ENCODE assay signal across 39 cellular contexts in the genomic region with DNA sequence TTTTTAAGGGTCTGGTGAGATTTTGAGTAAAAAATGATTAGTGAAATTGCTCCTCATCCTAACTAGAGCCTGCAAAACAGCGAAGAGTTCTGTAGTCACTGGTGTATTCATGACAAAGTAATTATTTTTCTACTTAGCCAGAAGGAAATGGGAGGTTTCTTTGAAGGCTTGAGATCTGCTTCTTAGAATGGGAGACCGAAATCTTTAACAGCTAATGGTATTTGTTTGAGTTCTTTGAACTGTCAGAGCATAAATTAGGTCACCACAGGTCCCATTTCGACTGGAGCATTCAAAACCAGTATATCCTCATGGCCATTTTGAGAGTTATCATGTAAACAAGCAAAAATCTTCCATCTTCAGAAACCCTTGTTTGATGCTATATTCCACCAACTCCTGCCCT.
"Had no signal": no experiment of that assay in that cellular context is flagged by ENCODE, and none has a peak within 500 bp of the region (broad histone marks: within the 10 kb centered on the region; RNA-seq: fewer than 3 reads in every experiment).

No MANE protein-coding gene starts in this region.

- H3K27ac Mint-ChIP-seq: activated naive CD4-positive, alpha-beta T cell treated with anti-CD3 and anti-CD28 coated beads for 36 hours; activated naive CD4-positive, alpha-beta T cell treated with anti-CD3 and anti-CD28 coated beads, Interleukin-2, amount 10 ng/mL, durations not matched to agents 7 days and 5 days; activated naive CD4-positive, alpha-beta T cell treated with anti-CD3 and anti-CD28 coated beads, Interleukin-2, amount 50 U/mL, for 24 hours; activated naive CD4-positive, alpha-beta T cell treated with anti-CD3 and anti-CD28 coated beads, Interleukin-2, amount 50 U/mL, for 72 hours; activated naive CD8-positive, alpha-beta T cell; activated naive CD8-positive, alpha-beta T cell treated with anti-CD3 and anti-CD28 coated beads, Interleukin-2, amount 50 U/mL, for 24 hours; activated T-cell treated with anti-CD3 and anti-CD28 coated beads, Interleukin-2, amount 50 U/mL, for 24 hours; activated T-cell treated with anti-CD3 and anti-CD28 coated beads, Interleukin-2, amount 50 U/mL, for 72 hours; activated T-helper 1 cell treated with anti-CD3 and anti-CD28 coated beads, Interleukin-12 subunit alpha, Interleukin-12 subunit beta, Interleukin-2, Interleukin-4 antibody, amounts not matched to agents 30 ng/mL and 10 ng/mL and 1 ng/mL, durations not matched to agents 14 hours and 24 hours and 36 hours; activated T-helper 17 cell treated with anti-CD3 and anti-CD28 coated beads, Interleukin-2, amount 50 U/mL, for 72 hours; activated T-helper 2 cell treated with anti-CD3 and anti-CD28 coated beads, Interferon-gamma antibody, Interleukin-2, Interleukin-4, amounts not matched to agents 10 μg/mL and 5 μg/mL and 100 μg/mL, durations not matched to agents 14 hours and 24 hours and 36 hours had no signal

- ATAC-seq: activated naive CD4-positive, alpha-beta T cell treated with anti-CD3 and anti-CD28 coated beads, Interleukin-2, amount 50 U/mL, for 72 hours; activated naive CD8-positive, alpha-beta T cell treated with anti-CD3 and anti-CD28 coated beads, Interleukin-2, amount 50 U/mL, for 24 hours; activated T-cell treated with anti-CD3 and anti-CD28 coated beads, Interleukin-2, amount 50 U/mL, for 4 hours; activated T-cell treated with anti-CD3 and anti-CD28 coated beads, Interleukin-2, amount 50 U/mL, for 72 hours; activated T-helper 17 cell treated with anti-CD3 and anti-CD28 coated beads, Interleukin-2, amount 50 U/mL, for 72 hours; body of pancreas had no signal

- H3K4me3 ChIP-seq: adrenal gland, ascending aorta, body of pancreas, breast epithelium, cardiac muscle cell had no signal

- H3K27ac ChIP-seq: adrenal gland, ascending aorta, body of pancreas, brain microvascular endothelial cell, breast epithelium, cardiac muscle cell had no signal

- H3K4me3 Mint-ChIP-seq: activated naive CD4-positive, alpha-beta T cell treated with anti-CD3 and anti-CD28 coated beads for 36 hours; activated naive CD4-positive, alpha-beta T cell treated with anti-CD3 and anti-CD28 coated beads, Interleukin-2, amount 10 ng/mL, durations not matched to agents 7 days and 5 days; activated naive CD4-positive, alpha-beta T cell treated with anti-CD3 and anti-CD28 coated beads, Interleukin-2, amount 50 U/mL, for 24 hours; activated naive CD8-positive, alpha-beta T cell; activated naive CD8-positive, alpha-beta T cell treated with anti-CD3 and anti-CD28 coated beads, Interleukin-2, amount 50 U/mL, for 24 hours; activated T-cell treated with anti-CD3 and anti-CD28 coated beads, Interleukin-2, amount 50 U/mL, for 24 hours; activated T-cell treated with anti-CD3 and anti-CD28 coated beads, Interleukin-2, amount 50 U/mL, for 4 hours; activated T-cell treated with anti-CD3 and anti-CD28 coated beads, Interleukin-2, amount 50 U/mL, for 72 hours; activated T-helper 1 cell treated with anti-CD3 and anti-CD28 coated beads, Interleukin-12 subunit alpha, Interleukin-12 subunit beta, Interleukin-2, Interleukin-4 antibody, amounts not matched to agents 30 ng/mL and 10 ng/mL and 1 ng/mL, durations not matched to agents 14 hours and 24 hours and 36 hours; activated T-helper 17 cell treated with anti-CD3 and anti-CD28 coated beads, Interleukin-2, amount 50 U/mL, for 72 hours; central memory CD8-positive, alpha-beta T cell had no signal

- H3K27me3 ChIP-seq: adrenal gland, ascending aorta, body of pancreas, brain microvascular endothelial cell, breast epithelium, cardiac muscle cell had no signal

- H3K4me1 ChIP-seq: adrenal gland, ascending aorta, body of pancreas, breast epithelium had no signal

- H3K4me1 Mint-ChIP-seq: activated naive CD4-positive, alpha-beta T cell treated with anti-CD3 and anti-CD28 coated beads, Interleukin-2, amount 10 ng/mL, durations not matched to agents 7 days and 5 days; activated naive CD4-positive, alpha-beta T cell treated with anti-CD3 and anti-CD28 coated beads, Interleukin-2, amount 50 U/mL, for 24 hours; activated naive CD8-positive, alpha-beta T cell treated with anti-CD3 and anti-CD28 coated beads, Interleukin-2, amount 50 U/mL, for 24 hours; activated T-helper 17 cell treated with anti-CD3 and anti-CD28 coated beads, Interleukin-2, amount 50 U/mL, for 72 hours; brain; central memory CD8-positive, alpha-beta T cell had no signal

- H3K27me3 Mint-ChIP-seq: activated T-cell treated with anti-CD3 and anti-CD28 coated beads, Interleukin-2, amount 50 U/mL, for 24 hours had no signal

- FAIRE-seq: astrocyte, bronchial epithelial cell had no signal

- H3K36me3 Mint-ChIP-seq: activated naive CD4-positive, alpha-beta T cell treated with anti-CD3 and anti-CD28 coated beads, Interleukin-2, amount 10 ng/mL, durations not matched to agents 7 days and 5 days; activated naive CD8-positive, alpha-beta T cell; brain had no signal

- DNase-seq: activated effector memory CD4-positive, alpha-beta T cell treated with anti-CD3 and anti-CD28 coated beads, Interleukin-2, amount 50 U/mL, for 16 hours; activated effector memory CD4-positive, alpha-beta T cell treated with Interleukin-2 at 50 U/mL for 16 hours; activated gamma-delta T cell; activated gamma-delta T cell treated with Interleukin-2 at 50 U/mL for 16 hours; activated naive CD4-positive, alpha-beta T cell; activated naive CD4-positive, alpha-beta T cell treated with anti-CD3 and anti-CD28 coated beads for 36 hours; activated naive CD4-positive, alpha-beta T cell treated with anti-CD3 and anti-CD28 coated beads, Interleukin-2, amount 10 ng/mL, durations not matched to agents 7 days and 5 days; activated naive CD4-positive, alpha-beta T cell treated with anti-CD3 and anti-CD28 coated beads, Interleukin-2, amount 50 U/mL, for 16 hours; activated naive CD4-positive, alpha-beta T cell treated with Interleukin-2 at 50 U/mL for 16 hours; activated naive CD8-positive, alpha-beta T cell treated with anti-CD3 and anti-CD28 coated beads, Interleukin-2, amount 50 U/mL, for 24 hours; activated T-cell treated with anti-CD3 and anti-CD28 coated beads for 4 hours; activated T-cell treated with anti-CD3 and anti-CD28 coated beads, Interleukin-2, amount 50 U/mL, for 1 hour; activated T-cell treated with anti-CD3 and anti-CD28 coated beads, Interleukin-2, amount 50 U/mL, for 24 hours; activated T-cell treated with anti-CD3 and anti-CD28 coated beads, Interleukin-2, amount 50 U/mL, for 4 hours; activated T-cell treated with anti-CD3 and anti-CD28 coated beads, Interleukin-2, amount 50 U/mL, for 48 hours; activated T-cell treated with anti-CD3 and anti-CD28 coated beads, Interleukin-2, amount 50 U/mL, for 72 hours; adrenal gland; amniotic stem cell; amygdala; anterior cingulate cortex; aorta; body of pancreas; brain microvascular endothelial cell; caudate nucleus; central memory CD4-positive, alpha-beta T cell; cerebellar nuclear complex had no signal

- H3K36me3 ChIP-seq: adrenal gland, ascending aorta, brain microvascular endothelial cell, breast epithelium, cardiac muscle cell had no signal

- H3K9me3 ChIP-seq: adrenal gland, ascending aorta had no signal
